In the genomic region with DNA sequence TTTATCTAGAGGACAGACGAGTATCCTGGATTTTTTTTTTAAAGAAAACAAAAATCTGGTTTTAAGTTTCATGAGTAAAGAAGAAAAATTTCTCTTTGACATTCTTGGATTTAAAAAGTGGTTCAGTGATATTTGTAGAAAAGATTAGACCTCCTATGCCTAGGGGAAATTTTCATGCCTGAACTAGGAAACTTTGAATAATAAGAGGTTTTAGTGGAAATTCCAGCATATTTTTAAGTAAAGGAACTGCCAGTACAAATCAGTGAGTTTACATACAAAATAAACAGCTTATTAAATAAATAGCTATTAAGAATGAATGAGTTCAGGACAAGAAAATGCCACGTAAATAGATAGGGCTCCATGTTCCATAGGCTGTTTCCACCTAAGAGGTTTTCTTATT, we compare ENCODE assay signal across 17 cellular contexts.
A peak's percentile ranks its signal among the peaks of the same experiment; 100 is the strongest.
DNase-seq lines count a peak whose midpoint lies in the region; ATAC-seq lines count a peak whose summit lies in the region.
"Had no signal": no experiment of that assay in that cellular context is flagged by ENCODE, and none has a peak within 500 bp of the region (broad histone marks: within the 10 kb centered on the region; RNA-seq: fewer than 3 reads in every experiment).

No MANE protein-coding gene starts in this region.

- DNase-seq in SK-N-MC (ENCODE audit: low read depth, low spot score) (no peak), astrocyte of the hippocampus (ENCODE audit: low read depth, low spot score) (peak; percentile 28), fibroblast of gingiva (ENCODE audit: low read depth) (peak; percentile 12), globus pallidus (ENCODE audit: low spot score) (no peak), RKO (ENCODE audit: low spot score) (no peak)
- DNase-seq: ACHN; BE2C; C1 segment of cervical spinal cord; CD4-positive, CD25-positive, alpha-beta regulatory T cell; CD8-positive, alpha-beta memory T cell; COR-L47; DMS 273 treated with DMSO at 0.1 percent for 48 hours; DMS53; DND-41; H9 had no signal

- ATAC-seq in GM18511 (IDR thresholded peaks at IDR 0.05; ENCODE audit: unreplicated experiment) (no peak), HG03135 (IDR thresholded peaks at IDR 0.05; ENCODE audit: unreplicated experiment) (no peak)

- no peaks in the 10 kb centered on the region for H3K9me3 ChIP-seq in SK-N-MC (ENCODE audit: low read depth, low read length)

- H3K27ac ChIP-seq in SK-N-MC = peak overlapping the region; percentile 70

- H3K36me3 ChIP-seq in SK-N-MC (ENCODE audit: insufficient read depth, low read length) = no peaks in the 10 kb centered on the region
- H3K36me3 ChIP-seq: BE2C had no signal

- no peak overlapping the region for H3K4me3 ChIP-seq in SK-N-MC

- H3K9ac ChIP-seq in SK-N-MC (ENCODE audit: insufficient read length) = peak overlapping the region; percentile 3

Comparison
In these comparisons a context has a peak if more than half of its experiments do, and no peak if none do; other contexts are left out.
1. DNase-seq: peak in astrocyte of the hippocampus (single experiment) and fibroblast of gingiva (single experiment); none in SK-N-MC (single experiment), globus pallidus (single experiment) and RKO (single experiment).